In the genomic region with DNA sequence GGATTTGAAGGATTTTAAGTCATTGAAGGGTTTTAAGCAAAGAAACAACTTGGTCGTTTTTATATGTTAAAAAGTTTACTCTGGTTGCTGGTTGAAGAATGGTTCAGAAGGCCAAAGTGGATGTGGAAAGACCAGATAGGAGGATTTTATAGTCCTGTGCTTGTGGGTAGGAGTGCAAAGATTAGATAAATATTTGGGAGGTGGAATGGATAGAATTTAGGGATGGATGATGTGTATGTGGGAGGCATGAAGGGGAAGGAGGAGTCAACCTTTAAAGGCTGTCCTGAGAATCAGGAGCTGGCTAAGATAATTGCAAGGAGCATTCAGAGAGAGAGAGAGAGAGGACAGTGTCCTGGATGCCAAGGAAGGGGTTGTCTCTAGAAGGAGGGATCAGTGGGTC, we compare ENCODE assay signal across 2 cellular contexts.
TF ChIP-seq lines count a peak whose summit lies in the region.

No MANE protein-coding gene starts in this region.

TF ChIP-seq in IMR-90, 13 proteins besides CTCF, POLR2A, EP300 and RAD21:
- TF ChIP-seq RFX5 (IDR thresholded peaks at IDR 0.05; ENCODE audit: low read depth, low read length) = no peak
- TF ChIP-seq MXI1 (IDR thresholded peaks at IDR 0.05; ENCODE audit: borderline replicate concordance, low read depth, low read length) = no peak
- TF ChIP-seq, protein P1, sequence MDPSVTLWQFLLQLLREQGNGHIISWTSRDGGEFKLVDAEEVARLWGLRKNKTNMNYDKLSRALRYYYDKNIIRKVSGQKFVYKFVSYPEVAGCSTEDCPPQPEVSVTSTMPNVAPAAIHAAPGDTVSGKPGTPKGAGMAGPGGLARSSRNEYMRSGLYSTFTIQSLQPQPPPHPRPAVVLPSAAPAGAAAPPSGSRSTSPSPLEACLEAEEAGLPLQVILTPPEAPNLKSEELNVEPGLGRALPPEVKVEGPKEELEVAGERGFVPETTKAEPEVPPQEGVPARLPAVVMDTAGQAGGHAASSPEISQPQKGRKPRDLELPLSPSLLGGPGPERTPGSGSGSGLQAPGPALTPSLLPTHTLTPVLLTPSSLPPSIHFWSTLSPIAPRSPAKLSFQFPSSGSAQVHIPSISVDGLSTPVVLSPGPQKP (IDR thresholded peaks at IDR 0.05; ENCODE audit: borderline replicate concordance, low read depth, low read length) = no peak
- no peak for TF ChIP-seq CEBPB (IDR thresholded peaks at IDR 0.05; ENCODE audit: low read depth, low read length)
- no peak for TF ChIP-seq SMC3 (IDR thresholded peaks at IDR 0.05; ENCODE audit: low read depth, low read length)
- no peak for TF ChIP-seq NFE2L2 (IDR thresholded peaks at IDR 0.05; ENCODE audit: low read depth, low read length)
- no peak for TF ChIP-seq FOS (IDR thresholded peaks at IDR 0.05; ENCODE audit: low read depth, low read length)
- no peak for TF ChIP-seq RCOR1 (IDR thresholded peaks at IDR 0.05; ENCODE audit: insufficient replicate concordance, low read length)
- TF ChIP-seq USF2 (IDR thresholded peaks at IDR 0.05; ENCODE audit: low read depth, low read length) = no peak
- TF ChIP-seq BHLHE40 (IDR thresholded peaks at IDR 0.05; ENCODE audit: low read depth, low read length) = no peak; the same call in 1 of the 2 replicates
- TF ChIP-seq MAZ (IDR thresholded peaks at IDR 0.05; ENCODE audit: borderline replicate concordance, low read depth, low read length) = no peak
- TF ChIP-seq CHD1 (IDR thresholded peaks at IDR 0.05; ENCODE audit: low read depth, low read length) = no peak
- no peak for TF ChIP-seq MAFK (IDR thresholded peaks at IDR 0.05; ENCODE audit: low read depth, low read length)

TF ChIP-seq in H1, 55 proteins besides CTCF, POLR2A, EP300 and RAD21:
- TF ChIP-seq TAF1 (IDR thresholded peaks at IDR 0.05; ENCODE audit: low read depth, low read length) = no peak
- TF ChIP-seq CREB1 (IDR thresholded peaks at IDR 0.05) = no peak
- no peak for TF ChIP-seq PHF8 (conservative IDR thresholded peaks at IDR 0.05; ENCODE audit: low read depth, low read length)
- no peak for TF ChIP-seq MAFK (IDR thresholded peaks at IDR 0.05; ENCODE audit: low read depth, low read length)
- TF ChIP-seq, protein P2, sequence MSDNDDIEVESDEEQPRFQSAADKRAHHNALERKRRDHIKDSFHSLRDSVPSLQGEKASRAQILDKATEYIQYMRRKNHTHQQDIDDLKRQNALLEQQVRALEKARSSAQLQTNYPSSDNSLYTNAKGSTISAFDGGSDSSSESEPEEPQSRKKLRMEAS (IDR thresholded peaks at IDR 0.05) = no peak
